Comparison of ENCODE assay signal across 11 cellular contexts in the genomic region with DNA sequence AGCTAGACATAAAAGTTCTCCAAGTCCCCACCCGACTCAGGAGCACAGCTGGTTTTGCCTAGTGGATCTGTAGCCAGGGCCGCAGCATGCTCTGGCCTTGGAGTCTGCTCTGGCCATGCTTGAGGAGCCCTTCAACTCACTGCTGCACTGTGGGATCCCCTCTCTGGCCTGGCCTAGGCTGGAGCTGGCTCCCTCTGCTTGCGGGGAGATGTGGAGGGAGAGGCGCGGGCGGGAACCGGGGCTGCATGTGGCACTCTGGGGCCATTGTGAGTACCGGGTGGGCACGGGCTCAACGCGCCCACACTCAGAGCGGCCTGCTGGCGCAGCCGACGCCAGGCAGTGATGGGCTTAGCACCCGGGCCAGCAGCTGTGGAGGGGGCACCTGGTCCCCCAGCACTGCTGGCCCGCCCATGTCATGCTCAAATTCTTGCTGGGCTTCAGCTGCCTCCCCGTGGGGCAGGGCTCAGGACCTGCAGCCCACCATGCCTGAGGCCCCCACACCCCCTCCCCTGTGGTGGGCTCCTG. TPM values are rescaled to one million over a fixed set of nuclear protein-coding genes. Genes with fewer than 3 reads are reported as not detected.
"Had no signal": no experiment of that assay in that cellular context is flagged by ENCODE, and none has a peak within 500 bp of the region (broad histone marks: within the 10 kb centered on the region; RNA-seq: fewer than 3 reads in every experiment).

No MANE protein-coding gene starts in this region.

- H3K4me3 ChIP-seq: GM23248, HAP-1 had no signal

- H3K4me1 ChIP-seq: HAP-1 had no signal

- H3K27ac Mint-ChIP-seq: HFFc6, IgD-negative memory B cell had no signal

- H3K36me3 ChIP-seq: HAP-1 had no signal

- ATAC-seq: HCT116, HepG2 had no signal

- DNase-seq: GM23248, GOT3, H7, HFFc6, KBM-7 had no signal

- H3K36me3 Mint-ChIP-seq: IgD-negative memory B cell had no signal

- H3K9me3 ChIP-seq: HAP-1 had no signal

- H3K4me3 Mint-ChIP-seq: HFFc6, IgD-negative memory B cell had no signal

- H3K9me3 Mint-ChIP-seq: HFFc6, IgD-negative memory B cell had no signal

- H3K27ac ChIP-seq: GM23248, HL-60 had no signal

RNA-seq across cellular contexts. Expression of gene ATP12A, which starts 57.0 kb away (rescaled TPM):
- total RNA-seq: GM23248, HepG2, HFFc6, HT1080 had no signal
